In the genomic region with DNA sequence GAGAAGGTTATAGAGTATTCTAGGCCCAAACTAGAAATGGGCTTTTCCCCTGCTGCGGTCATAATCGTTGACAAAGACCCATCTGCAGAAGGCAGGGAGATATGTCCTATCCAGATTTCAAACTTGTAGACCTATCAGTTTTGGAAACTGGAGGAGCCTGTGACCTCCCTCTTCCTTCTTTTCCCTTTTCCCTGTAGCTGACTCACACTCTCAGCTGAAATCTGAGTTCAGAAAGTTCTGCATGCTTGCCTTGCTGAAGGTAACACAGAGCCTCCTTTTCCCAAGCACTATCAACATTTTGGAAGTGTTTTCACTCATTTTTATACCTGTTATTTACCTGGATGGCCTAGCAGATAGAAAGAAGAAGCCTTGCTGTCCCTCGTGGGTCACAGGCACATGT, we compare ENCODE assay signal across 23 cellular contexts. TPM values are rescaled to one million over a fixed set of nuclear protein-coding genes. Genes with fewer than 3 reads are reported as not detected.
DNase-seq lines count a peak whose midpoint lies in the region; ATAC-seq, FAIRE-seq and TF ChIP-seq lines count a peak whose summit lies in the region.
"Had no signal": no experiment of that assay in that cellular context is flagged by ENCODE, and none has a peak within 500 bp of the region (broad histone marks: within the 10 kb centered on the region; RNA-seq: fewer than 3 reads in every experiment).

No MANE protein-coding gene starts in this region.

- no peak overlapping the region for H3K4ac ChIP-seq in mesenchymal stem cell (ENCODE audit: low read depth in 1 of 2, low read length in 2 of 2)

- H3K27me3 ChIP-seq in SJCRH30 (no peaks in the 10 kb centered on the region), mesenchymal stem cell (ENCODE audit: control insufficient read depth in 1 of 2, insufficient read depth in 1 of 2, low read length in 2 of 2) (no peaks in the 10 kb centered on the region), osteoblast (ENCODE audit: insufficient read depth, low read length) (no peaks in the 10 kb centered on the region)

- no peak overlapping the region for H2BK12ac ChIP-seq in mesenchymal stem cell (ENCODE audit: low read length in 2 of 2)

- H3K9ac ChIP-seq in mesenchymal stem cell (ENCODE audit: low read length), result no peak overlapping the region

- POLR2A ChIA-PET in A549 (lab: Yijun Ruan, JAX), result no interaction called here

- H2AFZ ChIP-seq in mesenchymal stem cell (ENCODE audit: low read depth, low read length) (no peak overlapping the region), osteoblast (ENCODE audit: low read length) (no peak overlapping the region)

- H3K4me2 ChIP-seq in A549, result no peak overlapping the region
- H3K4me2 ChIP-seq in mesenchymal stem cell (ENCODE audit: low read length, poor library complexity, severe bottlenecking), result no peak overlapping the region
- no peak overlapping the region for H3K4me2 ChIP-seq in osteoblast (ENCODE audit: insufficient read depth, low read length)

- H3K18ac ChIP-seq in mesenchymal stem cell (ENCODE audit: low read depth in 1 of 2, low read length in 2 of 2), result no peak overlapping the region

- no peaks in the 10 kb centered on the region for H3K79me2 ChIP-seq in osteoblast (ENCODE audit: insufficient read depth, low read length)

- H3K27ac ChIP-seq in A549, result peak overlapping the region; percentile 90 to 93
- H3K27ac ChIP-seq in SJCRH30, result peak overlapping the region; percentile 91
- peak overlapping the region; percentile 63 for H3K27ac ChIP-seq in mesenchymal stem cell (ENCODE audit: low read length, poor library complexity, severe bottlenecking)
- H3K27ac ChIP-seq in osteoblast (ENCODE audit: low read depth, low read length), result no peak overlapping the region

- no peak for ATAC-seq in A549
- ATAC-seq: Right ventricle myocardium inferior had no signal

- no peaks in the 10 kb centered on the region for H3K79me1 ChIP-seq in mesenchymal stem cell (replicated peaks; ENCODE audit: low read length, poor library complexity, severe bottlenecking)

- DNase-seq in A549 (ENCODE audit: low read depth in 1 of 2, low spot score in 1 of 2) (no peak), SJCRH30 (no peak), mesenchymal stem cell (no peak), osteoblast (ENCODE audit: insufficient read length, low spot score, missing footprints) (peak; percentile 52), SIG-M5 (lab: John Stamatoyannopoulos, UW) (no peak), hippocampal formation (lab: John Stamatoyannopoulos, UW) (no peak), pons (ENCODE audit: low spot score) (no peak)
- DNase-seq in activated CD4-positive, alpha-beta T cell treated with anti-CD3 and anti-CD28 coated beads, Interleukin-2, amount 50 U/mL, for 48 hours, result no peak
- DNase-seq: 8988T, DMS53, GDM1, GOT3, HCEC 1CT, KG1, MV-4-11, NCI-H1105 treated with DMSO at 0.1 percent for 48 hours, NCI-H2081 treated with DMSO at 0.1 percent for 48 hours, NCI-H2171 treated with DMSO at 0.1 percent for 48 hours, NCI-H524 treated with DMSO at 0.1 percent for 48 hours, OCI-M1 had no signal

- no peak overlapping the region for H2BK120ac ChIP-seq in mesenchymal stem cell (ENCODE audit: low read depth, low read length)

- H2AK5ac ChIP-seq in mesenchymal stem cell (ENCODE audit: low read length, severe bottlenecking), result peak overlapping the region; percentile 76

- H3K14ac ChIP-seq in mesenchymal stem cell (ENCODE audit: low read length in 2 of 2), result no peak overlapping the region

- no peak overlapping the region for H2BK15ac ChIP-seq in mesenchymal stem cell (ENCODE audit: low read depth, poor library complexity, severe bottlenecking)

- 74% methylated on average over 3 of the region's 3 CpGs for WGBS in A549 (ENCODE audit: missing lambda C conversion rate)
- WGBS in mesenchymal stem cell, result 80% methylated on average over 3 of the region's 3 CpGs

- no peak overlapping the region for H3K23ac ChIP-seq in mesenchymal stem cell (ENCODE audit: low read length in 2 of 2)

- peaks cover 50% of the 10 kb centered on the region for H3K4me1 ChIP-seq in A549
- peaks cover 25% of the 10 kb centered on the region for H3K4me1 ChIP-seq in SJCRH30
- peaks cover 8% of the 10 kb centered on the region for H3K4me1 ChIP-seq in mesenchymal stem cell (ENCODE audit: control insufficient read depth, insufficient read depth, low read depth, low read length)
- H3K4me1 ChIP-seq in osteoblast (ENCODE audit: insufficient read depth, low read length), result no peaks in the 10 kb centered on the region

- FAIRE-seq in A549 (lab: Jason Lieb, UNC), result no peak
- FAIRE-seq: D721Med, GM18507 had no signal

- H3K4me3 ChIP-seq in A549 (no peak overlapping the region), SJCRH30 (no peak overlapping the region), mesenchymal stem cell (ENCODE audit: insufficient read depth in 1 of 2, low read depth in 1 of 2, low read length in 2 of 2) (no peak overlapping the region), osteoblast (ENCODE audit: insufficient read depth, low read length) (no peak overlapping the region)

- no peak for TF ChIP-seq CTCF in A549 (IDR thresholded peaks at IDR 0.05)
- TF ChIP-seq CTCF in osteoblast (IDR thresholded peaks at IDR 0.05; ENCODE audit: extremely low read depth, low read depth, low read length), result no peak

- no peak overlapping the region for H4K91ac ChIP-seq in mesenchymal stem cell (ENCODE audit: low read length)

- no peaks in the 10 kb centered on the region for H4K20me1 ChIP-seq in osteoblast (ENCODE audit: insufficient read depth, low read length)

- no peak overlapping the region for H2BK5ac ChIP-seq in mesenchymal stem cell (ENCODE audit: low read depth, low read length, poor library complexity, severe bottlenecking)

- no peak overlapping the region for H4K8ac ChIP-seq in mesenchymal stem cell (ENCODE audit: low read length)

- no peak for TF ChIP-seq EP300 in A549 (IDR thresholded peaks at IDR 0.05)

- H3K36me3 ChIP-seq in SJCRH30 (no peaks in the 10 kb centered on the region), mesenchymal stem cell (ENCODE audit: control insufficient read depth in 1 of 2, insufficient read depth in 2 of 2, low read depth in 1 of 2, low read length in 2 of 2) (no peaks in the 10 kb centered on the region), osteoblast (ENCODE audit: insufficient read depth, low read length) (no peaks in the 10 kb centered on the region)

- TF ChIP-seq RAD21 in A549 (conservative IDR thresholded peaks at IDR 0.05 in 1 of 2, IDR thresholded peaks at IDR 0.05 in 1 of 2), result no peak

- CTCF ChIA-PET in A549 (lab: Yijun Ruan, JAX), result no interaction called here

- H3K9me3 ChIP-seq in A549 (0 out of 3 replicates have a peak, but pooled peaks cover 3% of the 10 kb centered on the region), SJCRH30 (replicated peaks) (no peaks in the 10 kb centered on the region), mesenchymal stem cell (ENCODE audit: control insufficient read depth, low read length) (peaks cover 3% of the 10 kb centered on the region), osteoblast (ENCODE audit: low read depth, low read length) (no peaks in the 10 kb centered on the region)

- TF ChIP-seq POLR2A in A549 (IDR thresholded peaks at IDR 0.05; ENCODE audit: low read length), result no peak

TF ChIP-seq in A549, 52 proteins besides CTCF, POLR2A, EP300 and RAD21:
- TF ChIP-seq, protein P1, sequence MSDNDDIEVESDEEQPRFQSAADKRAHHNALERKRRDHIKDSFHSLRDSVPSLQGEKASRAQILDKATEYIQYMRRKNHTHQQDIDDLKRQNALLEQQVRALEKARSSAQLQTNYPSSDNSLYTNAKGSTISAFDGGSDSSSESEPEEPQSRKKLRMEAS (IDR thresholded peaks at IDR 0.05), result 0 out of 2 replicates have a peak, but pooled peaks have one; percentile 36
- TF ChIP-seq ZFP36 (IDR thresholded peaks at IDR 0.05; ENCODE audit: borderline replicate concordance, partially characterized antibody) (no peak), ZNF302 (CRISPR knock-in tag; IDR thresholded peaks at IDR 0.05) (no peak), RNF2 (IDR thresholded peaks at IDR 0.05; ENCODE audit: borderline replicate concordance, low read depth) (no peak), RCOR1 (IDR thresholded peaks at IDR 0.05; ENCODE audit: low read depth, low read length) (no peak)

RNA-seq across cellular contexts. Expression of a gene that starts 59.1 kb away (rescaled TPM):
- polyA plus RNA-seq in A549 (2011; rRNA removed), result 53.8 and 76.8 TPM in 2 replicates
- 70.4 and 74.2 TPM in 2 replicates for polyA plus RNA-seq in A549 (2012; cell fraction: cytosol; rRNA removed)
- 43.2 and 51.1 TPM in 2 replicates for polyA plus RNA-seq in A549 (2012; cell fraction: nucleus; rRNA removed)
- 117 to 121 TPM (median 120 TPM) in 3 replicates for polyA plus RNA-seq in A549 (2017; fragmentation: RNase III; extraction: RNeasy Plus Mini Kit Qiagen cat#74134 plus additional on column Dnase treatment)
- 20.3 and 20.7 TPM in 2 replicates for polyA minus RNA-seq in A549 (2011; rRNA and poly(A)+ RNA removed)
- 73.6 and 76.1 TPM in 2 replicates for total RNA-seq in SJCRH30 (2014; rRNA removed; shearing (Covaris generic))
- polyA plus RNA-seq in mesenchymal stem cell (2013, experiment 1 of 2), result 110 TPM
- polyA plus RNA-seq in mesenchymal stem cell (2013, experiment 2 of 2), result 110 TPM
- total RNA-seq in osteoblast, result 76.7 and 77.5 TPM in 2 replicates
